11 cellular contexts compared by ENCODE assay signal in the genomic region with DNA sequence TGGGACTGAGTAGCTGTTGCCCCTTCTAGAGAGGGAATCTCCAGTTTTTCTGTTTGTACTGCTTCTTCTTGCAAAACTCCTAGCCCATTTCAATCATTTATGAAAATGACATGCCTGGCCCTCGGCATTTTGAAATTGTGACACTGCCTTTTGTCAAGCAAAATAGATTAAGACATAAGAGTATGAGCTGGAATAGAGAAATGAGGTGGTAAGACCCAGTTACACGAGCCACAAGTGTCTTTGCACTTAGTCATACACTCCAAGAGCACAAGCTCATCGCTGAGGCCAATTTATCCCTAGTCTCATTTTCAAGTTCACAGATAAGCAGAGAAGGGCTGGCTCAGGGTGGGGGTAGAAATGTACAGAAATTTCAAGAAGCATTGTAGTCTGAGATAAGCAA. TPM values are rescaled to one million over a fixed set of nuclear protein-coding genes. Genes with fewer than 3 reads are reported as not detected.
DNase-seq lines count a peak whose midpoint lies in the region; ATAC-seq, FAIRE-seq and TF ChIP-seq lines count a peak whose summit lies in the region.
"Had no signal": no experiment of that assay in that cellular context is flagged by ENCODE, and none has a peak within 500 bp of the region (broad histone marks: within the 10 kb centered on the region; RNA-seq: fewer than 3 reads in every experiment).

No MANE protein-coding gene starts in this region.

- 0% methylated on average over 3 of the region's 3 CpGs for WGBS in mammary epithelial cell (ENCODE audit: low coverage, missing lambda C conversion rate)

- H4K20me1 ChIP-seq in mammary epithelial cell (ENCODE audit: insufficient read depth, low read length) = no peaks in the 10 kb centered on the region

- no peak overlapping the region for H3K9ac ChIP-seq in mammary epithelial cell (ENCODE audit: insufficient read depth, low read length)
- no peak overlapping the region for H3K9ac ChIP-seq in kidney (ENCODE audit: low read length in 2 of 2)

- H3K27me3 ChIP-seq in MG63 (peaks cover 4% of the 10 kb centered on the region; the same call in 1 of the 2 replicates), mammary epithelial cell (ENCODE audit: insufficient read depth, low read length) (no peaks in the 10 kb centered on the region)
- H3K27me3 ChIP-seq: upper lobe of left lung had no signal

- BruUV-seq in mammary epithelial cell (replicated peaks; lab: Mats Ljungman, UMichigan) = no TSS peak

- H3K27ac ChIP-seq in mammary epithelial cell (ENCODE audit: insufficient read depth, low read depth, low read length) = peak overlapping the region; percentile 48
- no peak overlapping the region for H3K27ac ChIP-seq in kidney (ENCODE audit: low read depth in 2 of 2, low read length in 2 of 2)
- H3K27ac ChIP-seq: cardiac muscle cell, upper lobe of left lung had no signal

- H3K4me3 ChIP-seq in MG63 = no peak overlapping the region
- H3K4me3 ChIP-seq in mammary epithelial cell (replicated peaks in 1 of 3; ENCODE audit: insufficient read depth in 1 of 3, low read depth in 2 of 3, low read length in 3 of 3) = no peak overlapping the region
- H3K4me3 ChIP-seq in kidney (ENCODE audit: low read length in 2 of 2) = no peak overlapping the region
- H3K4me3 ChIP-seq: cardiac muscle cell, upper lobe of left lung had no signal

- H3K9me3 ChIP-seq in MG63 = 0 out of 2 replicates have a peak, but pooled peaks cover 4% of the 10 kb centered on the region
- no peaks in the 10 kb centered on the region for H3K9me3 ChIP-seq in mammary epithelial cell (replicated peaks; ENCODE audit: insufficient read depth, low read length)
- H3K9me3 ChIP-seq in kidney (ENCODE audit: control insufficient read depth in 1 of 2, low read length in 2 of 2) = no peaks in the 10 kb centered on the region
- H3K9me3 ChIP-seq: upper lobe of left lung had no signal

- H3K36me3 ChIP-seq in MG63 (no peaks in the 10 kb centered on the region), mammary epithelial cell (ENCODE audit: insufficient read depth, low read length) (no peaks in the 10 kb centered on the region), kidney (ENCODE audit: control insufficient read depth in 1 of 2, insufficient read depth in 2 of 2, low read length in 2 of 2) (no peaks in the 10 kb centered on the region)
- H3K36me3 ChIP-seq: cardiac muscle cell, upper lobe of left lung had no signal

- intact Hi-C loops in mammary epithelial cell (cut with micrococcal nuclease) (no loop called here), kidney (cut with DNase I) (no loop called here)

- no peak for TF ChIP-seq CTCF in mammary epithelial cell (conservative IDR thresholded peaks at IDR 0.05 in 1 of 2, IDR thresholded peaks at IDR 0.05 in 1 of 2; ENCODE audit: extremely low read depth in 1 of 2, insufficient read depth in 1 of 2, low read depth in 1 of 2, low read length in 2 of 2)
- TF ChIP-seq CTCF in kidney (IDR thresholded peaks at IDR 0.05; ENCODE audit: borderline replicate concordance, extremely low read depth, insufficient read depth) = no peak

- no peak for FAIRE-seq in kidney (lab: Jason Lieb, UNC)

- peak; percentile 86 for DNase-seq in Daoy (ENCODE audit: low read depth)
- DNase-seq in MG63 = peak; percentile 7
- peak; percentile 68 for DNase-seq in mammary epithelial cell
- DNase-seq in myocyte (ENCODE audit: low read depth) = peak; percentile 74
- no peak for DNase-seq in kidney
- DNase-seq in NOMO-1 (lab: John Stamatoyannopoulos, UW; ENCODE audit: unreplicated experiment in 2 of 2) = no peak
- DNase-seq in middle frontal gyrus (ENCODE audit: extremely low spot score, low spot score) = no peak
- no peak for DNase-seq in stimulated activated naive CD8-positive, alpha-beta T cell treated with anti-CD3 and anti-CD28 coated beads, Interleukin-15, Interleukin-2, amounts not matched to agents 100 U/mL and 50 U/mL, for 24 hours
- DNase-seq: upper lobe of left lung had no signal

- CTCF ChIA-PET in mammary epithelial cell (lab: Charles Lee; ENCODE audit: low non-redundant PET) = interaction anchor here (0.6 kb wide), 1 partner anchor 42 kb away, joined by 5 read pairs; no protein-coding TSS in a partner anchor

- no peak overlapping the region for H2AFZ ChIP-seq in mammary epithelial cell (ENCODE audit: low read depth, low read length)

- in situ Hi-C loops in mammary epithelial cell (cut with MboI; ENCODE audit: low sequenced_read_pairs in 2 of 2) = no loop called here

- H3K4me2 ChIP-seq in mammary epithelial cell (ENCODE audit: insufficient read depth, low read depth, low read length) = peak overlapping the region; percentile 39

- dilution Hi-C loops in mammary epithelial cell (cut with HindIII; ENCODE audit: low sequenced_read_pairs) = no loop called here

- H3K4me1 ChIP-seq in mammary epithelial cell (ENCODE audit: insufficient read depth, low read length) (peaks cover 28% of the 10 kb centered on the region), kidney (ENCODE audit: control insufficient read depth in 1 of 2, insufficient read depth in 1 of 2, low read depth in 1 of 2, low read length in 2 of 2) (no peaks in the 10 kb centered on the region)
- H3K4me1 ChIP-seq: upper lobe of left lung had no signal

- H3K79me2 ChIP-seq in mammary epithelial cell (ENCODE audit: insufficient read depth, low read length) = no peaks in the 10 kb centered on the region

- ATAC-seq in stimulated activated naive CD8-positive, alpha-beta T cell treated with anti-CD3 and anti-CD28 coated beads, Interleukin-15, Interleukin-2, amounts not matched to agents 100 U/mL and 50 U/mL, for 24 hours = no peak
- ATAC-seq: natural killer cell treated with Interleukin-12 subunit alpha and Interleukin-12 subunit beta and Interleukin-15 and Interleukin-18, amount 100 ng/mL, for 72 hours had no signal

RNA-seq across cellular contexts. Expression of a gene that starts 40.6 kb away (rescaled TPM):
- 40.1 and 44.0 TPM in 2 replicates for total RNA-seq in Daoy (2014; rRNA removed; shearing (Covaris generic))
- total RNA-seq in MG63 (2014; rRNA removed; shearing (Covaris generic); ENCODE audit: low replicate concordance) = 45.2 and 52.1 TPM in 2 replicates
- total RNA-seq in mammary epithelial cell (100 to 1,000 TPM in 1 of 2 donors, 10 to 100 TPM in 1; 30.8 to 103 TPM), myocyte (60.3 and 113 TPM in 2 replicates), kidney (57.0 TPM)
- polyA plus RNA-seq in mammary epithelial cell (4.0 TPM), kidney (ENCODE audit: insufficient read depth, low read depth, low replicate concordance) (3.6 TPM)
- polyA minus RNA-seq in mammary epithelial cell = 23.7 TPM
- 62.9 TPM for polyA plus RNA-seq in myocyte (2012)

Comparison
In these comparisons a context has a peak if more than half of its experiments do, and no peak if none do; other contexts are left out.
1. DNase-seq: peak in Daoy (single experiment), MG63 (single experiment), mammary epithelial cell (single experiment) and myocyte (single experiment); none in kidney (single experiment), NOMO-1 (0 of 2), middle frontal gyrus (single experiment) and stimulated activated naive CD8-positive, alpha-beta T cell treated with anti-CD3 and anti-CD28 coated beads, Interleukin-15, Interleukin-2, amounts not matched to agents 100 U/mL and 50 U/mL, for 24 hours (single experiment).